1 cellular context compared by ENCODE assay signal in the genomic region with DNA sequence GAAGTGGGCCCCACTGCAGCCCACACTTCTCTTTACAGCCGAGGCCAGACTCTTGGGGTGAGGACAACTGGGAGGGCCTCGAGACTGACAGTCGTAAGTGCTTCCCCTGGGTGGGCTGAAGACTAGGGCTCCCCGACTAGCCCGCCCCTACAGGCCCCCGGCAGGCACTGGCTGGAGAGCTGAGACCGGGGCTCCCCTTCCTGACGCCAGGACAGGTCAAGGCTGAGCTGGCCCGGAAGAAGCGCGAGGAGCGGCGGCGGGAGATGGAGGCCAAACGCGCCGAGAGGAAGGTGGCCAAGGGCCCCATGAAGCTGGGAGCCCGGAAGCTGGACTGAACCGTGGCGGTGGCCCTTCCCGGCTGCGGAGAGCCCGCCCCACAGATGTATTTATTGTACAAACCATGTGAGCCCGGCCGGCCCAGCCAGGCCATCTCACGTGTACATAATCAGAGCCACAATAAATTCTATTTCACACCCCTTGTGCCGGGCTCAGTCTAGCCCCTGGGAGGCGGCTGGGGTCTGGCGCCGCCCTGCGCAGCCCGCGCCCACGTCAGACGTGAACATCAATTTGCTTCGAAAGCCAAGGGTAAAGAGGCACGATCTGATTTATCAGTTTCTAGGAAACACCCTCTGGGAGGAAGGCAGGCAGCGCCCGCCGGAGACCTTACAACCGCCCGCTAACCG.
A peak's percentile ranks its signal among the peaks of the same experiment; 100 is the strongest.
TF ChIP-seq lines count a peak whose summit lies in the region.

No MANE protein-coding gene starts in this region.

TF ChIP-seq in WTC11, 78 proteins besides CTCF, POLR2A, EP300 and RAD21 (continued from another document):
- TF ChIP-seq, protein P1, sequence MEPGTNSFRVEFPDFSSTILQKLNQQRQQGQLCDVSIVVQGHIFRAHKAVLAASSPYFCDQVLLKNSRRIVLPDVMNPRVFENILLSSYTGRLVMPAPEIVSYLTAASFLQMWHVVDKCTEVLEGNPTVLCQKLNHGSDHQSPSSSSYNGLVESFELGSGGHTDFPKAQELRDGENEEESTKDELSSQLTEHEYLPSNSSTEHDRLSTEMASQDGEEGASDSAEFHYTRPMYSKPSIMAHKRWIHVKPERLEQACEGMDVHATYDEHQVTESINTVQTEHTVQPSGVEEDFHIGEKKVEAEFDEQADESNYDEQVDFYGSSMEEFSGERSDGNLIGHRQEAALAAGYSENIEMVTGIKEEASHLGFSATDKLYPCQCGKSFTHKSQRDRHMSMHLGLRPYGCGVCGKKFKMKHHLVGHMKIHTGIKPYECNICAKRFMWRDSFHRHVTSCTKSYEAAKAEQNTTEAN (CRISPR knock-in tag; IDR thresholded peaks at IDR 0.05), result 0 out of 2 replicates have a peak, but pooled peaks have one; percentile 10
- no peak for TF ChIP-seq OVOL2 (CRISPR knock-in tag; IDR thresholded peaks at IDR 0.05; ENCODE audit: borderline replicate concordance)
TF ChIP-seq in WTC11: peak in this region for 1.
